ENCODE assay signal across 8 cellular contexts in the genomic region with DNA sequence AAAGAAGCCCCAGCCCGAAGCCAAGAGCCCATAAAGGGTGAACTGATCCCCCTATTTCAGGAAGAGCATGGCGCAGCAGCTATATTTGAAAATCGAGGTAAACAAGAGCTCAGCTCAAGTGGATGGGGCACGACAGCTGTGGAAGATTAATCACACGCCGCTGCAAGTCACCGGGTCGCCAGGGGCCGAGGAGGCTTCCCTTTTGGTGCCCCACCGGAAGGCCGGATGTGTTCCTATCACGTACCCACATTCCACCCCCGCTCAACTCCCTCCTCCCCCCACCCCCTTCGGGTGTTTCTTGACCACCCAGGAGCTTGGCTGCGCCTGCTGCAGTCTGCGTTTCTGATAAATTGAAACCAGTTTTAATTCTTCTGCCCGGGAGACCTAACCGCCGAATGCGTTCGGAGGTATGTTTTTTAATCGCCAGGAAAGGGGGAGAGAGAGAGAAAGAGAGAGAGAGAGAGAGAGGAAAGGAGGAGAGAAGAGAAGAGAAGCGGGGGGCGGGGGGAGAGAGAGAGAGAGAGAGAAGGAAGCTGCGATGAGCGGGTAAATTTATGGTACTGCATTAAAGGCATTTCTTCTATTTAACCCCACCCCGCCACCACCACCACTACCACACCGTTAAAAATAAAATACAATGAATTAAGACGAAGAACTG. TPM values are rescaled to one million over a fixed set of nuclear protein-coding genes. Genes with fewer than 3 reads are reported as not detected.
DNase-seq lines count a peak whose midpoint lies in the region; ATAC-seq and TF ChIP-seq lines count a peak whose summit lies in the region.

No MANE protein-coding gene starts in this region.

- no peaks in the 10 kb centered on the region for H3K9me3 Mint-ChIP-seq in activated naive CD4-positive, alpha-beta T cell treated with anti-CD3 and anti-CD28 coated beads, Interleukin-2, amount 50 U/mL, for 24 hours
- H3K9me3 Mint-ChIP-seq in WTC11, result peaks cover 3% of the 10 kb centered on the region; the same call in 1 of the 2 replicates

- POLR2A ChIA-PET in WTC11 (lab: Charles Lee), result interaction anchor here (0.6 kb wide), 1 partner anchor 131 kb away, joined by 3 read pairs; no protein-coding TSS in a partner anchor

- H3K4me1 Mint-ChIP-seq in activated naive CD4-positive, alpha-beta T cell treated with anti-CD3 and anti-CD28 coated beads, Interleukin-2, amount 50 U/mL, for 24 hours, result peaks cover 26% of the 10 kb centered on the region
- H3K4me1 Mint-ChIP-seq in WTC11, result peaks cover 37% of the 10 kb centered on the region

- H3K4me1 ChIP-seq in smooth muscle cell (ENCODE audit: low read depth), result no peaks in the 10 kb centered on the region

- H4K20me1 ChIP-seq in smooth muscle cell (ENCODE audit: low read depth), result no peaks in the 10 kb centered on the region

- ATAC-seq in WTC11 (no peak), left cardiac atrium (peak; percentile 21 to 53), GM18867 (IDR thresholded peaks at IDR 0.05; ENCODE audit: unreplicated experiment) (no peak)

- no peaks in the 10 kb centered on the region for H3K9me3 ChIP-seq in smooth muscle cell (replicated peaks; ENCODE audit: low read depth)

- DNase-seq in activated naive CD4-positive, alpha-beta T cell treated with Interleukin-2 at 50 U/mL for 16 hours, result no peak
- peak; percentile 58 for DNase-seq in WTC11 (ENCODE audit: low spot score)
- peak; percentile 33 for DNase-seq in left cardiac atrium
- no peak for DNase-seq in smooth muscle cell (lab: John Stamatoyannopoulos, UW; ENCODE audit: unreplicated experiment)
- no peak for DNase-seq in DMS114 treated with DMSO at 0.1 percent for 48 hours (lab: John Stamatoyannopoulos, UW; ENCODE audit: unreplicated experiment)
- no peak for DNase-seq in NCI-H446 (lab: John Stamatoyannopoulos, UW)

- H2AFZ ChIP-seq in smooth muscle cell (ENCODE audit: low read depth), result no peak overlapping the region

- H3K27me3 ChIP-seq in smooth muscle cell (ENCODE audit: low read depth), result peaks cover 84% of the 10 kb centered on the region

- H3K36me3 ChIP-seq in smooth muscle cell (ENCODE audit: low read depth), result no peaks in the 10 kb centered on the region

- H3K4me2 ChIP-seq in smooth muscle cell, result peak overlapping the region; percentile 99

- H3K36me3 Mint-ChIP-seq in activated naive CD4-positive, alpha-beta T cell treated with anti-CD3 and anti-CD28 coated beads, Interleukin-2, amount 50 U/mL, for 24 hours, result no peaks in the 10 kb centered on the region
- no peaks in the 10 kb centered on the region for H3K36me3 Mint-ChIP-seq in WTC11

- intact Hi-C loops in left cardiac atrium (cut with DNase I), result no loop called here

- peaks cover 37% of the 10 kb centered on the region for H3K27me3 Mint-ChIP-seq in activated naive CD4-positive, alpha-beta T cell treated with anti-CD3 and anti-CD28 coated beads, Interleukin-2, amount 50 U/mL, for 24 hours
- H3K27me3 Mint-ChIP-seq in WTC11 (ENCODE audit: low read depth), result peaks cover 55% of the 10 kb centered on the region

- H3K4me3 Mint-ChIP-seq in activated naive CD4-positive, alpha-beta T cell treated with anti-CD3 and anti-CD28 coated beads, Interleukin-2, amount 50 U/mL, for 24 hours, result peak overlapping the region; percentile 78
- H3K4me3 Mint-ChIP-seq in WTC11, result peak overlapping the region; percentile 83

- WGBS in smooth muscle cell (ENCODE audit: low lambda C conversion rate), result 26% methylated on average over 29 of the region's 29 CpGs

- H3K27ac ChIP-seq in smooth muscle cell (ENCODE audit: low read depth), result no peak overlapping the region

- H3K9ac ChIP-seq in smooth muscle cell (ENCODE audit: low read depth), result no peak overlapping the region

- H3F3A ChIP-seq in smooth muscle cell (ENCODE audit: low read depth), result no peaks in the 10 kb centered on the region

- H3K27ac Mint-ChIP-seq in activated naive CD4-positive, alpha-beta T cell treated with anti-CD3 and anti-CD28 coated beads, Interleukin-2, amount 50 U/mL, for 24 hours, result no peak overlapping the region
- H3K27ac Mint-ChIP-seq in WTC11, result no peak overlapping the region

- H3K4me3 ChIP-seq in smooth muscle cell, result peak overlapping the region; percentile 70

- TF ChIP-seq CTCF in WTC11 (IDR thresholded peaks at IDR 0.05), result no peak
- TF ChIP-seq CTCF in smooth muscle cell (IDR thresholded peaks at IDR 0.05; ENCODE audit: borderline replicate concordance, insufficient read depth, poor library complexity, severe bottlenecking), result no peak

- CTCF ChIA-PET in WTC11 (lab: Charles Lee), result interaction anchor here (1.2 kb wide), 1 partner anchor 130 kb away, joined by 3 read pairs; no protein-coding TSS in a partner anchor

- H3K79me2 ChIP-seq in smooth muscle cell (ENCODE audit: low read depth), result no peaks in the 10 kb centered on the region

TF ChIP-seq in WTC11, 78 proteins besides CTCF, POLR2A, EP300 and RAD21 (continues in another document):
- no peak for TF ChIP-seq ZBTB21 (CRISPR knock-in tag; IDR thresholded peaks at IDR 0.05; ENCODE audit: borderline replicate concordance)
- TF ChIP-seq ZNF396 (CRISPR knock-in tag; IDR thresholded peaks at IDR 0.05; ENCODE audit: borderline replicate concordance), result no peak
- TF ChIP-seq NR1H2 (CRISPR knock-in tag; IDR thresholded peaks at IDR 0.05), result no peak
- TF ChIP-seq, protein P1, sequence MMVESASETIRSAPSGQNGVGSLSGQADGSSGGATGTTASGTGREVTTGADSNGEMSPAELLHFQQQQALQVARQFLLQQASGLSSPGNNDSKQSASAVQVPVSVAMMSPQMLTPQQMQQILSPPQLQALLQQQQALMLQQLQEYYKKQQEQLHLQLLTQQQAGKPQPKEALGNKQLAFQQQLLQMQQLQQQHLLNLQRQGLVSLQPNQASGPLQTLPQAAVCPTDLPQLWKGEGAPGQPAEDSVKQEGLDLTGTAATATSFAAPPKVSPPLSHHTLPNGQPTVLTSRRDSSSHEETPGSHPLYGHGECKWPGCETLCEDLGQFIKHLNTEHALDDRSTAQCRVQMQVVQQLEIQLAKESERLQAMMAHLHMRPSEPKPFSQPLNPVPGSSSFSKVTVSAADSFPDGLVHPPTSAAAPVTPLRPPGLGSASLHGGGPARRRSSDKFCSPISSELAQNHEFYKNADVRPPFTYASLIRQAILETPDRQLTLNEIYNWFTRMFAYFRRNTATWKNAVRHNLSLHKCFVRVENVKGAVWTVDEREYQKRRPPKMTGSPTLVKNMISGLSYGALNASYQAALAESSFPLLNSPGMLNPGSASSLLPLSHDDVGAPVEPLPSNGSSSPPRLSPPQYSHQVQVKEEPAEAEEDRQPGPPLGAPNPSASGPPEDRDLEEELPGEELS (CRISPR knock-in tag; IDR thresholded peaks at IDR 0.05), result no peak
- no peak for TF ChIP-seq ZNF138 (CRISPR knock-in tag; conservative IDR thresholded peaks at IDR 0.05)
- TF ChIP-seq, protein P2, sequence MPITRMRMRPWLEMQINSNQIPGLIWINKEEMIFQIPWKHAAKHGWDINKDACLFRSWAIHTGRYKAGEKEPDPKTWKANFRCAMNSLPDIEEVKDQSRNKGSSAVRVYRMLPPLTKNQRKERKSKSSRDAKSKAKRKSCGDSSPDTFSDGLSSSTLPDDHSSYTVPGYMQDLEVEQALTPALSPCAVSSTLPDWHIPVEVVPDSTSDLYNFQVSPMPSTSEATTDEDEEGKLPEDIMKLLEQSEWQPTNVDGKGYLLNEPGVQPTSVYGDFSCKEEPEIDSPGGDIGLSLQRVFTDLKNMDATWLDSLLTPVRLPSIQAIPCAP (CRISPR knock-in tag; IDR thresholded peaks at IDR 0.05), result no peak
- TF ChIP-seq, protein P3, sequence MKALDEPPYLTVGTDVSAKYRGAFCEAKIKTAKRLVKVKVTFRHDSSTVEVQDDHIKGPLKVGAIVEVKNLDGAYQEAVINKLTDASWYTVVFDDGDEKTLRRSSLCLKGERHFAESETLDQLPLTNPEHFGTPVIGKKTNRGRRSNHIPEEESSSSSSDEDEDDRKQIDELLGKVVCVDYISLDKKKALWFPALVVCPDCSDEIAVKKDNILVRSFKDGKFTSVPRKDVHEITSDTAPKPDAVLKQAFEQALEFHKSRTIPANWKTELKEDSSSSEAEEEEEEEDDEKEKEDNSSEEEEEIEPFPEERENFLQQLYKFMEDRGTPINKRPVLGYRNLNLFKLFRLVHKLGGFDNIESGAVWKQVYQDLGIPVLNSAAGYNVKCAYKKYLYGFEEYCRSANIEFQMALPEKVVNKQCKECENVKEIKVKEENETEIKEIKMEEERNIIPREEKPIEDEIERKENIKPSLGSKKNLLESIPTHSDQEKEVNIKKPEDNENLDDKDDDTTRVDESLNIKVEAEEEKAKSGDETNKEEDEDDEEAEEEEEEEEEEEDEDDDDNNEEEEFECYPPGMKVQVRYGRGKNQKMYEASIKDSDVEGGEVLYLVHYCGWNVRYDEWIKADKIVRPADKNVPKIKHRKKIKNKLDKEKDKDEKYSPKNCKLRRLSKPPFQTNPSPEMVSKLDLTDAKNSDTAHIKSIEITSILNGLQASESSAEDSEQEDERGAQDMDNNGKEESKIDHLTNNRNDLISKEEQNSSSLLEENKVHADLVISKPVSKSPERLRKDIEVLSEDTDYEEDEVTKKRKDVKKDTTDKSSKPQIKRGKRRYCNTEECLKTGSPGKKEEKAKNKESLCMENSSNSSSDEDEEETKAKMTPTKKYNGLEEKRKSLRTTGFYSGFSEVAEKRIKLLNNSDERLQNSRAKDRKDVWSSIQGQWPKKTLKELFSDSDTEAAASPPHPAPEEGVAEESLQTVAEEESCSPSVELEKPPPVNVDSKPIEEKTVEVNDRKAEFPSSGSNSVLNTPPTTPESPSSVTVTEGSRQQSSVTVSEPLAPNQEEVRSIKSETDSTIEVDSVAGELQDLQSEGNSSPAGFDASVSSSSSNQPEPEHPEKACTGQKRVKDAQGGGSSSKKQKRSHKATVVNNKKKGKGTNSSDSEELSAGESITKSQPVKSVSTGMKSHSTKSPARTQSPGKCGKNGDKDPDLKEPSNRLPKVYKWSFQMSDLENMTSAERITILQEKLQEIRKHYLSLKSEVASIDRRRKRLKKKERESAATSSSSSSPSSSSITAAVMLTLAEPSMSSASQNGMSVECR (CRISPR knock-in tag; IDR thresholded peaks at IDR 0.05; ENCODE audit: borderline replicate concordance), result no peak
- TF ChIP-seq, protein P4, sequence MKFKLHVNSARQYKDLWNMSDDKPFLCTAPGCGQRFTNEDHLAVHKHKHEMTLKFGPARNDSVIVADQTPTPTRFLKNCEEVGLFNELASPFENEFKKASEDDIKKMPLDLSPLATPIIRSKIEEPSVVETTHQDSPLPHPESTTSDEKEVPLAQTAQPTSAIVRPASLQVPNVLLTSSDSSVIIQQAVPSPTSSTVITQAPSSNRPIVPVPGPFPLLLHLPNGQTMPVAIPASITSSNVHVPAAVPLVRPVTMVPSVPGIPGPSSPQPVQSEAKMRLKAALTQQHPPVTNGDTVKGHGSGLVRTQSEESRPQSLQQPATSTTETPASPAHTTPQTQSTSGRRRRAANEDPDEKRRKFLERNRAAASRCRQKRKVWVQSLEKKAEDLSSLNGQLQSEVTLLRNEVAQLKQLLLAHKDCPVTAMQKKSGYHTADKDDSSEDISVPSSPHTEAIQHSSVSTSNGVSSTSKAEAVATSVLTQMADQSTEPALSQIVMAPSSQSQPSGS (CRISPR knock-in tag; IDR thresholded peaks at IDR 0.05; ENCODE audit: borderline replicate concordance, low read depth), result no peak
- no peak for TF ChIP-seq CREB1 (CRISPR knock-in tag; IDR thresholded peaks at IDR 0.05)

RNA-seq across cellular contexts. Expression of a gene that starts 1.8 kb away (rescaled TPM):
- total RNA-seq in WTC11 (2021) (0.57 to 0.89 TPM (median 0.63 TPM) in 3 replicates), left cardiac atrium (1 to 10 TPM in 1 of 2 donors, under 1 TPM in 1; 0.62 to 5.9 TPM), smooth muscle cell (0.22 TPM in 1 of 2 replicates, not detected in the other)
- not detected in 2 replicates for polyA plus RNA-seq in smooth muscle cell

Comparison
In these comparisons a context has a peak if more than half of its experiments do, and no peak if none do; other contexts are left out.
1. DNase-seq: peak in WTC11 (single experiment) and left cardiac atrium (single experiment); none in activated naive CD4-positive, alpha-beta T cell treated with Interleukin-2 at 50 U/mL for 16 hours (single experiment), smooth muscle cell (single experiment), DMS114 treated with DMSO at 0.1 percent for 48 hours (single experiment) and NCI-H446 (0 of 2).
2. ATAC-seq: peak in left cardiac atrium (2 of 2); none in WTC11 (single experiment) and GM18867 (single experiment).